ENCODE assay signal across 15 cellular contexts in genomic region chr1:54968581-54968980, GRCh38. TPM values are rescaled to one million over a fixed set of nuclear protein-coding genes. Genes with fewer than 3 reads are reported as not detected.
DNase-seq lines count a peak whose midpoint lies in the region; ATAC-seq, FAIRE-seq and TF ChIP-seq lines count a peak whose summit lies in the region.
"Had no signal": no experiment of that assay in that cellular context is flagged by ENCODE, and none has a peak within 500 bp of the region (broad histone marks: within the 10 kb centered on the region; RNA-seq: fewer than 3 reads in every experiment).

No MANE protein-coding gene starts in this region.

- H3K36me3 ChIP-seq in endodermal cell (ENCODE audit: control insufficient read depth, insufficient read depth, low read length), result no peaks in the 10 kb centered on the region

- no peaks in the 10 kb centered on the region for H3K27me3 ChIP-seq in endodermal cell (ENCODE audit: control insufficient read depth, insufficient read depth, low read length, poor library complexity, severe bottlenecking)

- TF ChIP-seq CTCF in endodermal cell (conservative IDR thresholded peaks at IDR 0.05) (no peak), nephron progenitor cell (IDR thresholded peaks at IDR 0.05) (no peak)

- no peaks in the 10 kb centered on the region for H3K4me1 ChIP-seq in endodermal cell (ENCODE audit: control insufficient read depth, insufficient read depth, low read length)

- no peak overlapping the region for H3K9ac ChIP-seq in endodermal cell (ENCODE audit: extremely low read depth, low read length, poor library complexity, severe bottlenecking)

- H3K36me3 Mint-ChIP-seq in endodermal cell (ENCODE audit: low read depth) (no peaks in the 10 kb centered on the region), nephron progenitor cell (ENCODE audit: low read depth) (no peaks in the 10 kb centered on the region)
- no peaks in the 10 kb centered on the region for H3K36me3 Mint-ChIP-seq in activated naive CD8-positive, alpha-beta T cell treated with anti-CD3 and anti-CD28 coated beads, Interleukin-2, amount 50 U/mL, for 24 hours (ENCODE audit: low read depth)
- H3K36me3 Mint-ChIP-seq: CD8-positive, alpha-beta T cell had no signal

- H3K9me3 Mint-ChIP-seq in endodermal cell, result no peaks in the 10 kb centered on the region
- H3K9me3 Mint-ChIP-seq in nephron progenitor cell, result no peaks in the 10 kb centered on the region
- no peaks in the 10 kb centered on the region for H3K9me3 Mint-ChIP-seq in activated naive CD8-positive, alpha-beta T cell treated with anti-CD3 and anti-CD28 coated beads, Interleukin-2, amount 50 U/mL, for 24 hours
- H3K9me3 Mint-ChIP-seq: CD8-positive, alpha-beta T cell; GM23338 had no signal

- H3K4me1 Mint-ChIP-seq in endodermal cell (peaks cover 2% of the 10 kb centered on the region), nephron progenitor cell (peaks cover 5% of the 10 kb centered on the region)
- H3K4me1 Mint-ChIP-seq in activated naive CD8-positive, alpha-beta T cell treated with anti-CD3 and anti-CD28 coated beads, Interleukin-2, amount 50 U/mL, for 24 hours, result peaks cover 3% of the 10 kb centered on the region

- H3K27ac Mint-ChIP-seq in endodermal cell (no peak overlapping the region), nephron progenitor cell (no peak overlapping the region)
- no peak overlapping the region for H3K27ac Mint-ChIP-seq in activated naive CD8-positive, alpha-beta T cell treated with anti-CD3 and anti-CD28 coated beads, Interleukin-2, amount 50 U/mL, for 24 hours
- H3K27ac Mint-ChIP-seq: CD8-positive, alpha-beta T cell; GM23338 had no signal

- no peak overlapping the region for H3K4me3 ChIP-seq in endodermal cell (ENCODE audit: low read length)
- H3K4me3 ChIP-seq: GM23338 had no signal

- DNase-seq in GM12892 (ENCODE audit: insufficient read length) (no peak), NCI-H2029 treated with DMSO at 0.1 percent for 48 hours (lab: John Stamatoyannopoulos, UW) (peak; percentile 61), endodermal cell (peak; percentile 7), mesenteric fat pad (ENCODE audit: low spot score) (peak; percentile 24), nephron progenitor cell (no peak)
- DNase-seq in activated naive CD8-positive, alpha-beta T cell treated with anti-CD3 and anti-CD28 coated beads, Interleukin-2, amount 50 U/mL, for 24 hours, result no peak
- DNase-seq in activated naive CD4-positive, alpha-beta T cell treated with anti-CD3 and anti-CD28 coated beads, Interleukin-2, amount 50 U/mL, for 16 hours, result no peak
- DNase-seq: CD8-positive, alpha-beta T cell; MV-4-11; NCI-H1694; SIG-M5 had no signal

- H3K4me3 Mint-ChIP-seq in endodermal cell, result no peak overlapping the region
- H3K4me3 Mint-ChIP-seq in nephron progenitor cell, result no peak overlapping the region
- no peak overlapping the region for H3K4me3 Mint-ChIP-seq in activated naive CD8-positive, alpha-beta T cell treated with anti-CD3 and anti-CD28 coated beads, Interleukin-2, amount 50 U/mL, for 24 hours
- H3K4me3 Mint-ChIP-seq: CD8-positive, alpha-beta T cell; GM23338 had no signal

- ATAC-seq in activated naive CD8-positive, alpha-beta T cell treated with anti-CD3 and anti-CD28 coated beads, Interleukin-2, amount 50 U/mL, for 24 hours, result no peak
- ATAC-seq: CD8-positive, alpha-beta T cell; GM23338 had no signal

- no peak for TF ChIP-seq POLR2A in GM12892 (IDR thresholded peaks at IDR 0.05; ENCODE audit: low read depth, low read length)

- 77 to 78% methylated on average over 5 of the region's 5 CpGs for WGBS in endodermal cell (ENCODE audit: insufficient coverage in 1 of 2, insufficient read length in 1 of 2), 2 experiments

- FAIRE-seq in GM12892 (lab: Jason Lieb, UNC), result peak; percentile 50

- H3K27me3 Mint-ChIP-seq in endodermal cell (ENCODE audit: insufficient read depth) (peaks cover 9% of the 10 kb centered on the region), nephron progenitor cell (ENCODE audit: low read depth, poor library complexity) (peaks cover 12% of the 10 kb centered on the region)
- peaks cover 17% of the 10 kb centered on the region for H3K27me3 Mint-ChIP-seq in activated naive CD8-positive, alpha-beta T cell treated with anti-CD3 and anti-CD28 coated beads, Interleukin-2, amount 50 U/mL, for 24 hours

- H3K9me3 ChIP-seq in endodermal cell (ENCODE audit: control insufficient read depth, low read length), result no peaks in the 10 kb centered on the region

- H3K27ac ChIP-seq in endodermal cell (ENCODE audit: low read depth, low read length), result no peak overlapping the region
- H3K27ac ChIP-seq: HL-60 had no signal

RNA-seq across cellular contexts. Expression of gene TMEM61, which starts 11.8 kb away (rescaled TPM):
- polyA plus RNA-seq in GM12892 (2012; ENCODE audit: missing spikeins), result not detected
- total RNA-seq in endodermal cell (not detected), mesenteric fat pad (not detected)
- 0.28 TPM for polyA plus RNA-seq in endodermal cell (2013, experiment 1 of 2)
- 0.33 TPM for polyA plus RNA-seq in endodermal cell (2013, experiment 2 of 2)
- total RNA-seq: CD8-positive, alpha-beta T cell; Daoy had no signal
- polyA plus RNA-seq: BJ had no signal

RNA-seq across cellular contexts. Expression of gene BSND, which starts 30.2 kb away (rescaled TPM):
- polyA plus RNA-seq in GM12892 (2012; ENCODE audit: missing spikeins), result not detected
- under 1 TPM; 0.13 to 0.20 TPM for total RNA-seq in endodermal cell
- not detected for polyA plus RNA-seq in endodermal cell (2013, experiment 1 of 2)
- polyA plus RNA-seq in endodermal cell (2013, experiment 2 of 2), result 0.04 TPM
- not detected for total RNA-seq in mesenteric fat pad
- total RNA-seq: CD8-positive, alpha-beta T cell; Daoy had no signal
- polyA plus RNA-seq: BJ had no signal

Comparison
In these comparisons a context has a peak if more than half of its experiments do, and no peak if none do; other contexts are left out.
1. DNase-seq: peak in NCI-H2029 treated with DMSO at 0.1 percent for 48 hours (single experiment), endodermal cell (single experiment) and mesenteric fat pad (single experiment); none in GM12892 (single experiment), nephron progenitor cell (single experiment), activated naive CD8-positive, alpha-beta T cell treated with anti-CD3 and anti-CD28 coated beads, Interleukin-2, amount 50 U/mL, for 24 hours (single experiment) and activated naive CD4-positive, alpha-beta T cell treated with anti-CD3 and anti-CD28 coated beads, Interleukin-2, amount 50 U/mL, for 16 hours (single experiment).